23 cellular contexts compared by ENCODE assay signal in the genomic region with DNA sequence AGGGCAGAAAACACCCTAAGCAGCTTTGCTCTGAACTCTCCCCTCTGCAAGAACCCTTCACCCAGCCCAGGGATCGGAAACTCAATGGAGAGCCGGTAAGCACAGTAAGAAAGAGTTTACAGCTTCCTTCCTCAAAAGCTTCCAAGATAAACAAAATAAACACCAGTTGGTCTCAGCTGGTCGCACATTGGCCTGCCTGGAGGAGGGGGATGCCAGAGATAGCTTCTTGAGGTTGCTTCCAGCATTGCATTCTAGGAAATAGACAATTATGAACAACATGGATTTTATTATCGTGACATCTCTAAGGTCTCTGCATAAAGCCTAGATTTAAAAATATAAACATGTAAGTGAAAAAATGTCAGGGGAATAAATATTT.
A peak's percentile ranks its signal among the peaks of the same experiment; 100 is the strongest.
DNase-seq lines count a peak whose midpoint lies in the region; ATAC-seq and TF ChIP-seq lines count a peak whose summit lies in the region.
"Had no signal": no experiment of that assay in that cellular context is flagged by ENCODE, and none has a peak within 500 bp of the region (broad histone marks: within the 10 kb centered on the region; RNA-seq: fewer than 3 reads in every experiment).

No MANE protein-coding gene starts in this region.

- no peaks in the 10 kb centered on the region for H3K9me3 ChIP-seq in mesenchymal stem cell (ENCODE audit: control insufficient read depth, low read length)
- H3K9me3 ChIP-seq: colonic mucosa, neutrophil had no signal

- H3K9ac ChIP-seq in mesenchymal stem cell (ENCODE audit: low read length) = no peak overlapping the region
- H3K9ac ChIP-seq: GM23248 had no signal

- POLR2A ChIA-PET in WTC11 (lab: Charles Lee) = no interaction called here

- H3K18ac ChIP-seq in mesenchymal stem cell (ENCODE audit: low read depth in 1 of 2, low read length in 2 of 2) = no peak overlapping the region

- H2BK120ac ChIP-seq in mesenchymal stem cell (ENCODE audit: low read depth, low read length) = no peak overlapping the region

- H3K36me3 ChIP-seq in mesenchymal stem cell (ENCODE audit: control insufficient read depth in 1 of 2, insufficient read depth in 2 of 2, low read depth in 1 of 2, low read length in 2 of 2) = no peaks in the 10 kb centered on the region
- H3K36me3 ChIP-seq: colonic mucosa, neutrophil had no signal

- no peak overlapping the region for H3K4me3 ChIP-seq in mesenchymal stem cell (ENCODE audit: insufficient read depth in 1 of 2, low read depth in 1 of 2, low read length in 2 of 2)
- H3K4me3 ChIP-seq: colonic mucosa, GM23248 had no signal

- no peak overlapping the region for H3K4me2 ChIP-seq in mesenchymal stem cell (ENCODE audit: low read length, poor library complexity, severe bottlenecking)

- H3K4ac ChIP-seq in mesenchymal stem cell (ENCODE audit: low read depth in 1 of 2, low read length in 2 of 2) = no peak overlapping the region

- peaks cover 24% of the 10 kb centered on the region for H3K4me1 ChIP-seq in mesenchymal stem cell (ENCODE audit: control insufficient read depth, insufficient read depth, low read depth, low read length)
- H3K4me1 ChIP-seq: colonic mucosa had no signal

- CTCF ChIA-PET in WTC11 (lab: Charles Lee) = interaction anchor here (0.6 to 1.2 kb wide), 3 partner anchors 58 to 185 kb away, joined by 3 read pairs; no protein-coding TSS in a partner anchor

- H4K8ac ChIP-seq in mesenchymal stem cell (ENCODE audit: low read length) = no peak overlapping the region

- peaks cover 14% of the 10 kb centered on the region for H3K4me1 Mint-ChIP-seq in WTC11

- no peaks in the 10 kb centered on the region for H3K79me1 ChIP-seq in mesenchymal stem cell (replicated peaks; ENCODE audit: low read length, poor library complexity, severe bottlenecking)

- 6% methylated on average over 3 of the region's 4 CpGs for WGBS in mesenchymal stem cell

- no peak overlapping the region for H2BK15ac ChIP-seq in mesenchymal stem cell (ENCODE audit: low read depth, poor library complexity, severe bottlenecking)

- H3K36me3 Mint-ChIP-seq in WTC11 = no peaks in the 10 kb centered on the region

- peaks cover 4% of the 10 kb centered on the region; the same call in 1 of the 2 replicates for H3K27me3 Mint-ChIP-seq in WTC11 (ENCODE audit: low read depth)

- peak overlapping the region; percentile 63 for H2AK5ac ChIP-seq in mesenchymal stem cell (ENCODE audit: low read length, severe bottlenecking)

- no peak overlapping the region for H2BK5ac ChIP-seq in mesenchymal stem cell (ENCODE audit: low read depth, low read length, poor library complexity, severe bottlenecking)

- H2BK12ac ChIP-seq in mesenchymal stem cell (ENCODE audit: low read length in 2 of 2) = no peak overlapping the region

- H2AFZ ChIP-seq in mesenchymal stem cell (ENCODE audit: low read depth, low read length) = no peak overlapping the region
- H2AFZ ChIP-seq: GM23248 had no signal

- H4K91ac ChIP-seq in mesenchymal stem cell (ENCODE audit: low read length) = no peak overlapping the region

- peak; percentile 13 for DNase-seq in AG08395 (ENCODE audit: low spot score)
- DNase-seq in H4 (ENCODE audit: low spot score) = peak; percentile 65
- DNase-seq in dermis blood vessel endothelial cell = peak; percentile 2
- peak; percentile 75 for DNase-seq in mesenchymal stem cell
- no peak for DNase-seq in kidney tubule cell (ENCODE audit: low spot score)
- no peak for DNase-seq in stimulated activated CD8-positive, alpha-beta memory T cell treated with anti-CD3 and anti-CD28 coated beads, Interleukin-4, amount 100 ng/mL, for 48 hours
- no peak for DNase-seq in GM19240 (ENCODE audit: insufficient read length, low spot score)
- DNase-seq in WTC11 (ENCODE audit: low spot score) = no peak
- DNase-seq: activated CD4-positive, alpha-beta T cell treated with anti-CD3 and anti-CD28 coated beads for 4 hours; activated naive CD4-positive, alpha-beta T cell; AML-193; aorta; colonic mucosa; erythroblast; GDM1; GM23248; islet precursor cell; KG1; NCI-H2029 treated with DMSO at 0.1 percent for 48 hours; NCI-H510A; SHP77; stimulated activated CD4-positive, alpha-beta T cell treated with anti-CD3 and anti-CD28 coated beads, Interleukin-1b, Interleukin-23, amount 100 ng/mL, for 48 hours had no signal

- no peak overlapping the region for H3K27ac ChIP-seq in mesenchymal stem cell (ENCODE audit: low read length, poor library complexity, severe bottlenecking)
- H3K27ac ChIP-seq: colonic mucosa, GM23248, neutrophil had no signal

- no peak for TF ChIP-seq CTCF in WTC11 (IDR thresholded peaks at IDR 0.05)

- no peak overlapping the region for H3K14ac ChIP-seq in mesenchymal stem cell (ENCODE audit: low read length in 2 of 2)

- no peaks in the 10 kb centered on the region for H3K27me3 ChIP-seq in mesenchymal stem cell (ENCODE audit: control insufficient read depth in 1 of 2, insufficient read depth in 1 of 2, low read length in 2 of 2)
- H3K27me3 ChIP-seq: colonic mucosa had no signal

- H3K9me3 Mint-ChIP-seq in WTC11 = no peaks in the 10 kb centered on the region

- H3K23ac ChIP-seq in mesenchymal stem cell (ENCODE audit: low read length in 2 of 2) = no peak overlapping the region

- no peak for ATAC-seq in WTC11

- H3K4me3 Mint-ChIP-seq in WTC11 = no peak overlapping the region

- no peak overlapping the region for H3K27ac Mint-ChIP-seq in WTC11

TF ChIP-seq in WTC11, 78 proteins besides CTCF, POLR2A, EP300 and RAD21:
- TF ChIP-seq IRF2 (CRISPR knock-in tag; IDR thresholded peaks at IDR 0.05; ENCODE audit: borderline replicate concordance, low read depth) = no peak
- no peak for TF ChIP-seq ZNF121 (CRISPR knock-in tag; IDR thresholded peaks at IDR 0.05)
- TF ChIP-seq NR3C1 (CRISPR knock-in tag; conservative IDR thresholded peaks at IDR 0.05; ENCODE audit: low read depth) = no peak
- TF ChIP-seq NFATC4 (CRISPR knock-in tag; IDR thresholded peaks at IDR 0.05) = no peak
- TF ChIP-seq ZBTB21 (CRISPR knock-in tag; IDR thresholded peaks at IDR 0.05; ENCODE audit: borderline replicate concordance) = no peak
- no peak for TF ChIP-seq EMX1 (CRISPR knock-in tag; IDR thresholded peaks at IDR 0.05)
- no peak for TF ChIP-seq MXD4 (CRISPR knock-in tag; IDR thresholded peaks at IDR 0.05; ENCODE audit: borderline replicate concordance)
- TF ChIP-seq, protein P1, sequence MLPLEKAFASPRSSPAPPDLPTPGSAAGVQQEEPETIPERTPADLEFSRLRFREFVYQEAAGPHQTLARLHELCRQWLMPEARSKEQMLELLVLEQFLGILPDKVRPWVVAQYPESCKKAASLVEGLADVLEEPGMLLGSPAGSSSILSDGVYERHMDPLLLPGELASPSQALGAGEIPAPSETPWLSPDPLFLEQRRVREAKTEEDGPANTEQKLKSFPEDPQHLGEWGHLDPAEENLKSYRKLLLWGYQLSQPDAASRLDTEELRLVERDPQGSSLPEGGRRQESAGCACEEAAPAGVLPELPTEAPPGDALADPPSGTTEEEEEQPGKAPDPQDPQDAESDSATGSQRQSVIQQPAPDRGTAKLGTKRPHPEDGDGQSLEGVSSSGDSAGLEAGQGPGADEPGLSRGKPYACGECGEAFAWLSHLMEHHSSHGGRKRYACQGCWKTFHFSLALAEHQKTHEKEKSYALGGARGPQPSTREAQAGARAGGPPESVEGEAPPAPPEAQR (CRISPR knock-in tag; IDR thresholded peaks at IDR 0.05) = no peak
- no peak for TF ChIP-seq NFYB (CRISPR knock-in tag; conservative IDR thresholded peaks at IDR 0.05; ENCODE audit: low read depth)
- TF ChIP-seq ZNF317 (CRISPR knock-in tag; IDR thresholded peaks at IDR 0.05; ENCODE audit: borderline replicate concordance, low read depth) = no peak
- TF ChIP-seq, protein P2, sequence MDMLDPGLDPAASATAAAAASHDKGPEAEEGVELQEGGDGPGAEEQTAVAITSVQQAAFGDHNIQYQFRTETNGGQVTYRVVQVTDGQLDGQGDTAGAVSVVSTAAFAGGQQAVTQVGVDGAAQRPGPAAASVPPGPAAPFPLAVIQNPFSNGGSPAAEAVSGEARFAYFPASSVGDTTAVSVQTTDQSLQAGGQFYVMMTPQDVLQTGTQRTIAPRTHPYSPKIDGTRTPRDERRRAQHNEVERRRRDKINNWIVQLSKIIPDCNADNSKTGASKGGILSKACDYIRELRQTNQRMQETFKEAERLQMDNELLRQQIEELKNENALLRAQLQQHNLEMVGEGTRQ (CRISPR knock-in tag; IDR thresholded peaks at IDR 0.05) = no peak
- TF ChIP-seq, protein P3, sequence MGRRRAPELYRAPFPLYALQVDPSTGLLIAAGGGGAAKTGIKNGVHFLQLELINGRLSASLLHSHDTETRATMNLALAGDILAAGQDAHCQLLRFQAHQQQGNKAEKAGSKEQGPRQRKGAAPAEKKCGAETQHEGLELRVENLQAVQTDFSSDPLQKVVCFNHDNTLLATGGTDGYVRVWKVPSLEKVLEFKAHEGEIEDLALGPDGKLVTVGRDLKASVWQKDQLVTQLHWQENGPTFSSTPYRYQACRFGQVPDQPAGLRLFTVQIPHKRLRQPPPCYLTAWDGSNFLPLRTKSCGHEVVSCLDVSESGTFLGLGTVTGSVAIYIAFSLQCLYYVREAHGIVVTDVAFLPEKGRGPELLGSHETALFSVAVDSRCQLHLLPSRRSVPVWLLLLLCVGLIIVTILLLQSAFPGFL (CRISPR knock-in tag; IDR thresholded peaks at IDR 0.05; ENCODE audit: borderline replicate concordance) = no peak
- TF ChIP-seq NFE2L1 (CRISPR knock-in tag; IDR thresholded peaks at IDR 0.05) = no peak

Comparison
In these comparisons a context has a peak if more than half of its experiments do, and no peak if none do; other contexts are left out.
1. DNase-seq: peak in AG08395 (single experiment), H4 (single experiment), dermis blood vessel endothelial cell (single experiment) and mesenchymal stem cell (single experiment); none in kidney tubule cell (single experiment), stimulated activated CD8-positive, alpha-beta memory T cell treated with anti-CD3 and anti-CD28 coated beads, Interleukin-4, amount 100 ng/mL, for 48 hours (single experiment), GM19240 (single experiment) and WTC11 (single experiment).